In genomic region chr18:78734614-78734945, GRCh38 we compare ENCODE assay signal across 26 cellular contexts.
"Had no signal": no experiment of that assay in that cellular context is flagged by ENCODE, and none has a peak within 500 bp of the region (broad histone marks: within the 10 kb centered on the region; RNA-seq: fewer than 3 reads in every experiment).

No MANE protein-coding gene starts in this region.

- H3K36me3 ChIP-seq: colonic mucosa, esophagus squamous epithelium, gastrocnemius medialis, heart left ventricle, left ventricle myocardium inferior, lower lobe of right lung had no signal

- H3K36me3 Mint-ChIP-seq: immature natural killer cell, mesothelial cell of epicardium had no signal

- H3K27ac ChIP-seq: colonic mucosa, epithelial cell of prostate, esophagus squamous epithelium, gastrocnemius medialis, heart left ventricle, hepatocyte, left ventricle myocardium inferior, lower lobe of right lung had no signal

- H3K4me2 ChIP-seq: hepatocyte had no signal

- H3K79me2 ChIP-seq: hepatocyte had no signal

- H3K27ac Mint-ChIP-seq: dendritic cell treated with granulocyte-macrophage colony-stimulating factor and Interleukin-4, amounts not matched to agents 40 ng/mL and 50 ng/mL, for 4 days; effector memory CD8-positive, alpha-beta T cell; endodermal cell; immature natural killer cell; mesothelial cell of epicardium had no signal

- H3K9me3 ChIP-seq: colonic mucosa, esophagus squamous epithelium, gastrocnemius medialis, heart left ventricle, left ventricle myocardium inferior, lower lobe of right lung, mucosa of descending colon had no signal

- H3K4me1 ChIP-seq: colonic mucosa, esophagus squamous epithelium, gastrocnemius medialis, heart left ventricle, left ventricle myocardium inferior, lower lobe of right lung had no signal

- H3K4me1 Mint-ChIP-seq: immature natural killer cell, mesothelial cell of epicardium had no signal

- FAIRE-seq: endometrium, kidney had no signal

- H2AFZ ChIP-seq: hepatocyte had no signal

- ATAC-seq: effector memory CD8-positive, alpha-beta T cell; esophagus mucosa; gastrocnemius medialis; heart left ventricle; left lobe of liver; lower lobe of right lung had no signal

- H3K4me3 ChIP-seq: colonic mucosa, esophagus squamous epithelium, gastrocnemius medialis, heart left ventricle, hepatocyte, left ventricle myocardium inferior, lower lobe of right lung, mucosa of descending colon had no signal

- H3K4me3 Mint-ChIP-seq: dendritic cell treated with granulocyte-macrophage colony-stimulating factor and Interleukin-4, amounts not matched to agents 40 ng/mL and 50 ng/mL, for 4 days; effector memory CD8-positive, alpha-beta T cell; endodermal cell; immature natural killer cell; mesothelial cell of epicardium had no signal

- DNase-seq: cerebellar nuclear complex; colonic mucosa; cortex of kidney; effector CD8-positive, alpha-beta T cell; effector memory CD8-positive, alpha-beta T cell; erythroblast; esophagus squamous epithelium; foreskin fibroblast; foreskin melanocyte; gastrocnemius medialis; heart left ventricle; immature natural killer cell; kidney; kidney glomerular epithelial cell; left ventricle myocardium inferior; lower lobe of right lung; mesenchymal stem cell had no signal

- H3K27me3 ChIP-seq: colonic mucosa, gastrocnemius medialis, hepatocyte had no signal

- H3K9me3 Mint-ChIP-seq: dendritic cell treated with granulocyte-macrophage colony-stimulating factor and Interleukin-4, amounts not matched to agents 40 ng/mL and 50 ng/mL, for 4 days; effector memory CD8-positive, alpha-beta T cell; endodermal cell; immature natural killer cell; mesothelial cell of epicardium had no signal
